11 cellular contexts compared by ENCODE assay signal in genomic region chr7:157405914-157406810, GRCh38.
DNase-seq lines count a peak whose midpoint lies in the region; ATAC-seq and TF ChIP-seq lines count a peak whose summit lies in the region.
"Had no signal": no experiment of that assay in that cellular context is flagged by ENCODE, and none has a peak within 500 bp of the region (broad histone marks: within the 10 kb centered on the region; RNA-seq: fewer than 3 reads in every experiment).

No MANE protein-coding gene starts in this region.

- H3K4me1 Mint-ChIP-seq in glutamatergic neuron (ENCODE audit: low read depth, unreplicated experiment): peaks cover 13% of the 10 kb centered on the region
- H3K4me1 Mint-ChIP-seq in naive thymus-derived CD8-positive, alpha-beta T cell: peaks cover 6 to 22% (median 15%) of the 10 kb centered on the region in 4 donors

- 36 to 51% (median 45%) methylated on average over 30 to 32 of the region's 32 CpGs for WGBS in psoas muscle, 3 donors

- H3K4me3 Mint-ChIP-seq in glutamatergic neuron (ENCODE audit: unreplicated experiment): no peak overlapping the region
- H3K4me3 Mint-ChIP-seq in naive thymus-derived CD8-positive, alpha-beta T cell: no peak overlapping the region
- H3K4me3 Mint-ChIP-seq: activated CD8-positive, alpha-beta memory T cell treated with anti-CD3 and anti-CD28 coated beads, Interleukin-2, amount 10 ng/mL, durations not matched to agents 7 days and 5 days; T-helper 1 cell treated with Interleukin-12 subunit alpha and Interleukin-12 subunit beta and Interleukin-4 antibody, amounts not matched to agents 30 μg/mL and 1 μg/mL, for 36 hours had no signal

- no peaks in the 10 kb centered on the region for H3K9me3 ChIP-seq in OCI-LY7 (ENCODE audit: low read length)
- H3K9me3 ChIP-seq in psoas muscle: no peaks in the 10 kb centered on the region

- no peaks in the 10 kb centered on the region for H3K9me2 ChIP-seq in OCI-LY7 (ENCODE audit: insufficient read depth, low read length)

- peak overlapping the region; percentile 68 for H3K27ac Mint-ChIP-seq in glutamatergic neuron (ENCODE audit: unreplicated experiment)
- peak overlapping the region in 1 of 10 donors; percentile 83 for H3K27ac Mint-ChIP-seq in naive thymus-derived CD8-positive, alpha-beta T cell
- H3K27ac Mint-ChIP-seq: activated CD8-positive, alpha-beta memory T cell treated with anti-CD3 and anti-CD28 coated beads, Interleukin-2, amount 10 ng/mL, durations not matched to agents 7 days and 5 days; T-helper 1 cell treated with Interleukin-12 subunit alpha and Interleukin-12 subunit beta and Interleukin-4 antibody, amounts not matched to agents 30 μg/mL and 1 μg/mL, for 36 hours had no signal

- peaks cover 9% of the 10 kb centered on the region for H3K36me3 ChIP-seq in GM06990 (ENCODE audit: control insufficient read depth, insufficient read depth, low read length)
- H3K36me3 ChIP-seq in OCI-LY7 (ENCODE audit: insufficient read depth, low read length): peaks cover 32% of the 10 kb centered on the region; the same call in 1 of the 2 replicates
- peaks cover 0 to 35% of the 10 kb centered on the region in 2 donors for H3K36me3 ChIP-seq in psoas muscle (ENCODE audit: insufficient read depth in 1 of 2, low read depth in 1 of 2)

- ATAC-seq in psoas muscle: peak; percentile 74 to 89 (median 80)
- ATAC-seq in naive thymus-derived CD8-positive, alpha-beta T cell: no peak
- ATAC-seq: activated CD8-positive, alpha-beta memory T cell treated with anti-CD3 and anti-CD28 coated beads, Interleukin-2, amount 10 ng/mL, durations not matched to agents 7 days and 5 days had no signal

- H3K27ac ChIP-seq in OCI-LY7 (ENCODE audit: low read depth, low read length, poor library complexity, severe bottlenecking): no peak overlapping the region
- peak overlapping the region; percentile 73 for H3K27ac ChIP-seq in psoas muscle
- H3K27ac ChIP-seq: epithelial cell of prostate had no signal

- peaks cover 5% of the 10 kb centered on the region for H3K27me3 Mint-ChIP-seq in glutamatergic neuron (ENCODE audit: unreplicated experiment)
- H3K27me3 Mint-ChIP-seq in naive thymus-derived CD8-positive, alpha-beta T cell: no peaks in the 10 kb centered on the region
- H3K27me3 Mint-ChIP-seq: activated CD8-positive, alpha-beta memory T cell treated with anti-CD3 and anti-CD28 coated beads, Interleukin-2, amount 10 ng/mL, durations not matched to agents 7 days and 5 days had no signal

- H3K4me3 ChIP-seq in GM06990 (replicated peaks; ENCODE audit: low read depth, low read length) (no peak overlapping the region), OCI-LY7 (ENCODE audit: low read depth, low read length, poor library complexity, severe bottlenecking) (no peak overlapping the region), psoas muscle (no peak overlapping the region)

- H3K4me2 ChIP-seq in OCI-LY7 (ENCODE audit: low read length): no peak overlapping the region

- no peaks in the 10 kb centered on the region for H3K4me1 ChIP-seq in OCI-LY7 (ENCODE audit: insufficient read depth, low read length, poor library complexity, severe bottlenecking)
- peaks cover 19% of the 10 kb centered on the region for H3K4me1 ChIP-seq in psoas muscle

- no TSS peak for BruUV-seq in OCI-LY7 (replicated peaks; lab: Mats Ljungman, UMichigan)

- H3K36me3 Mint-ChIP-seq in glutamatergic neuron (ENCODE audit: unreplicated experiment): no peaks in the 10 kb centered on the region
- peaks cover 0 to 27% (median 0%) of the 10 kb centered on the region in 3 donors for H3K36me3 Mint-ChIP-seq in naive thymus-derived CD8-positive, alpha-beta T cell

- intact Hi-C loops in OCI-LY7 (cut with micrococcal nuclease; ENCODE audit: unreplicated experiment) (no loop called here), psoas muscle (cut with DNase I) (loop anchor here in 1 of 2 donors (10.0 kb wide), 1 partner anchor 131 kb away; no protein-coding TSS in a partner anchor)

- no peak overlapping the region for H2AFZ ChIP-seq in OCI-LY7 (ENCODE audit: low read length)

- H3K9me3 Mint-ChIP-seq in glutamatergic neuron (ENCODE audit: unreplicated experiment): peaks cover 6% of the 10 kb centered on the region
- H3K9me3 Mint-ChIP-seq in naive thymus-derived CD8-positive, alpha-beta T cell: no peaks in the 10 kb centered on the region
- H3K9me3 Mint-ChIP-seq: T-helper 1 cell treated with Interleukin-12 subunit alpha and Interleukin-12 subunit beta and Interleukin-4 antibody, amounts not matched to agents 30 μg/mL and 1 μg/mL, for 36 hours had no signal

- H4K20me1 ChIP-seq in OCI-LY7 (ENCODE audit: insufficient read depth, low read length): no peaks in the 10 kb centered on the region

- CTCF ChIA-PET in OCI-LY7 (lab: Charles Lee; ENCODE audit: unreplicated experiment): interaction anchor here (0.5 kb wide), 1 partner anchor 108 kb away, joined by 5 read pairs; no protein-coding TSS in a partner anchor

- H3K27me3 ChIP-seq in GM06990 (replicated peaks; ENCODE audit: control insufficient read depth, insufficient read depth, low read length) (no peaks in the 10 kb centered on the region), psoas muscle (ENCODE audit: insufficient read depth in 3 of 3, low read length in 2 of 3) (no peaks in the 10 kb centered on the region)

- DNase-seq in GM06990 (ENCODE audit: extremely low read depth, insufficient read length): no peak
- DNase-seq in OCI-LY7 (ENCODE audit: low spot score): no peak
- DNase-seq in glutamatergic neuron: peak; percentile 58
- DNase-seq in psoas muscle: peak; percentile 52 to 86
- DNase-seq in GM19240 (ENCODE audit: insufficient read length, low spot score): no peak
- DNase-seq in stimulated activated CD4-positive, alpha-beta T cell treated with anti-CD3 and anti-CD28 coated beads, Interleukin-4, amount 100 ng/mL, for 1 hour: no peak
- DNase-seq in naive thymus-derived CD8-positive, alpha-beta T cell: no peak
- no peak for DNase-seq in NCI-H1105 (lab: John Stamatoyannopoulos, UW)
- DNase-seq: activated CD8-positive, alpha-beta memory T cell treated with anti-CD3 and anti-CD28 coated beads, Interleukin-2, amount 10 ng/mL, durations not matched to agents 7 days and 5 days had no signal

- no peaks in the 10 kb centered on the region for H3K79me2 ChIP-seq in OCI-LY7 (ENCODE audit: insufficient read depth, low read depth, low read length)

- TF ChIP-seq CTCF in GM06990 (IDR thresholded peaks at IDR 0.05; ENCODE audit: insufficient read depth, low read length, poor library complexity, severe bottlenecking) (peak; percentile 5), OCI-LY7 (conservative IDR thresholded peaks at IDR 0.05; ENCODE audit: low read length) (peak; percentile 27; the same call in 1 of the 2 replicates), glutamatergic neuron (IDR thresholded peaks at IDR 0.05; ENCODE audit: partially characterized antibody, unreplicated experiment) (no peak), psoas muscle (IDR thresholded peaks at IDR 0.05) (peak; percentile 39)

- POLR2A ChIA-PET in OCI-LY7 (lab: Charles Lee): no interaction called here
- POLR2A ChIA-PET in naive thymus-derived CD8-positive, alpha-beta T cell (lab: Charles Lee): interaction anchor here (0.6 to 1.6 kb wide), 3 partner anchors 9 to 143 kb away, joined by 3 to 4 read pairs (median 4); no protein-coding TSS in a partner anchor

Comparison
In these comparisons a context has a peak if more than half of its experiments do, and no peak if none do; other contexts are left out.
1. DNase-seq: peak in glutamatergic neuron (single experiment) and psoas muscle (2 of 2); none in GM06990 (single experiment), OCI-LY7 (single experiment), GM19240 (single experiment), stimulated activated CD4-positive, alpha-beta T cell treated with anti-CD3 and anti-CD28 coated beads, Interleukin-4, amount 100 ng/mL, for 1 hour (single experiment), naive thymus-derived CD8-positive, alpha-beta T cell (0 of 10) and NCI-H1105 (single experiment).
2. ATAC-seq: peak in psoas muscle (4 of 4); none in naive thymus-derived CD8-positive, alpha-beta T cell (0 of 2).